3 cellular contexts compared by ENCODE assay signal in the genomic region with DNA sequence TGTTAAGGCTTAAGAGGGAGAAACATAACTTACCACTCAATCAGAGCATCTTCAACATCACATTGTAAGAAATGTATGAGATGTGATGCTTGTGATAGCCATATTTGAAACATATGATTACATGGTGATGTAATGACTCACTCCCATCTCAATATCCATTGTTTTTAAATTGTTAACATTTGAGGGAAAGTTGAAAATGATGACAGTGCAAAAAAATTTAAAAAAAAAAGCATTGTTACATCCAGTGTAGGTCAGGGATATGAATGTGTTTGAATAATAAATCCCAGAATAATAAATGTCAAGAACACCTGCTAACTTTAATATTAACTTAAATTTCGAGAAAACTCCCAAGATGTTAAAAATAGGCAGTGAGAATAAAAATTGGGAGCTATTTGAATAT.
TF ChIP-seq lines count a peak whose summit lies in the region.

No MANE protein-coding gene starts in this region.

TF ChIP-seq in A549, 52 proteins besides CTCF, POLR2A, EP300 and RAD21:
- TF ChIP-seq POLR2AphosphoS2 (conservative IDR thresholded peaks at IDR 0.05; ENCODE audit: low read length) (no peak), MAFK (IDR thresholded peaks at IDR 0.05; ENCODE audit: partially characterized antibody) (peak; percentile 92)

TF ChIP-seq in HCT116, 20 proteins besides CTCF, POLR2A, EP300 and RAD21:
- TF ChIP-seq YY1 (IDR thresholded peaks at IDR 0.05; ENCODE audit: extremely low read depth, insufficient replicate concordance, low read depth, low read length) (no peak), EZH2phosphoT487 (IDR thresholded peaks at IDR 0.05; ENCODE audit: borderline replicate concordance) (no peak), FOSL1 (IDR thresholded peaks at IDR 0.05; ENCODE audit: low read depth) (no peak), TCF7L2 (IDR thresholded peaks at IDR 0.05; ENCODE audit: borderline replicate concordance, extremely low read depth, insufficient read depth, insufficient read length) (no peak), POLR2AphosphoS5 (IDR thresholded peaks at IDR 0.05; ENCODE audit: low read depth, low read length) (no peak), EGR1 (IDR thresholded peaks at IDR 0.05; ENCODE audit: low read depth) (no peak), JUND (IDR thresholded peaks at IDR 0.05) (no peak), SP1 (IDR thresholded peaks at IDR 0.05; ENCODE audit: low read depth) (no peak), CEBPB (IDR thresholded peaks at IDR 0.05; ENCODE audit: low read depth) (no peak), SRF (IDR thresholded peaks at IDR 0.05; ENCODE audit: low read depth) (no peak), ZNF274 (IDR thresholded peaks at IDR 0.05; ENCODE audit: low read depth, low read length) (no peak), SIN3A (IDR thresholded peaks at IDR 0.05; ENCODE audit: low read depth) (no peak), ZFX (IDR thresholded peaks at IDR 0.05) (no peak), ELF1 (IDR thresholded peaks at IDR 0.05; ENCODE audit: borderline replicate concordance, low read depth) (no peak)
- TF ChIP-seq, protein P1, sequence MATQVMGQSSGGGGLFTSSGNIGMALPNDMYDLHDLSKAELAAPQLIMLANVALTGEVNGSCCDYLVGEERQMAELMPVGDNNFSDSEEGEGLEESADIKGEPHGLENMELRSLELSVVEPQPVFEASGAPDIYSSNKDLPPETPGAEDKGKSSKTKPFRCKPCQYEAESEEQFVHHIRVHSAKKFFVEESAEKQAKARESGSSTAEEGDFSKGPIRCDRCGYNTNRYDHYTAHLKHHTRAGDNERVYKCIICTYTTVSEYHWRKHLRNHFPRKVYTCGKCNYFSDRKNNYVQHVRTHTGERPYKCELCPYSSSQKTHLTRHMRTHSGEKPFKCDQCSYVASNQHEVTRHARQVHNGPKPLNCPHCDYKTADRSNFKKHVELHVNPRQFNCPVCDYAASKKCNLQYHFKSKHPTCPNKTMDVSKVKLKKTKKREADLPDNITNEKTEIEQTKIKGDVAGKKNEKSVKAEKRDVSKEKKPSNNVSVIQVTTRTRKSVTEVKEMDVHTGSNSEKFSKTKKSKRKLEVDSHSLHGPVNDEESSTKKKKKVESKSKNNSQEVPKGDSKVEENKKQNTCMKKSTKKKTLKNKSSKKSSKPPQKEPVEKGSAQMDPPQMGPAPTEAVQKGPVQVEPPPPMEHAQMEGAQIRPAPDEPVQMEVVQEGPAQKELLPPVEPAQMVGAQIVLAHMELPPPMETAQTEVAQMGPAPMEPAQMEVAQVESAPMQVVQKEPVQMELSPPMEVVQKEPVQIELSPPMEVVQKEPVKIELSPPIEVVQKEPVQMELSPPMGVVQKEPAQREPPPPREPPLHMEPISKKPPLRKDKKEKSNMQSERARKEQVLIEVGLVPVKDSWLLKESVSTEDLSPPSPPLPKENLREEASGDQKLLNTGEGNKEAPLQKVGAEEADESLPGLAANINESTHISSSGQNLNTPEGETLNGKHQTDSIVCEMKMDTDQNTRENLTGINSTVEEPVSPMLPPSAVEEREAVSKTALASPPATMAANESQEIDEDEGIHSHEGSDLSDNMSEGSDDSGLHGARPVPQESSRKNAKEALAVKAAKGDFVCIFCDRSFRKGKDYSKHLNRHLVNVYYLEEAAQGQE (IDR thresholded peaks at IDR 0.05; ENCODE audit: low read depth), result no peak
- TF ChIP-seq, protein P2, sequence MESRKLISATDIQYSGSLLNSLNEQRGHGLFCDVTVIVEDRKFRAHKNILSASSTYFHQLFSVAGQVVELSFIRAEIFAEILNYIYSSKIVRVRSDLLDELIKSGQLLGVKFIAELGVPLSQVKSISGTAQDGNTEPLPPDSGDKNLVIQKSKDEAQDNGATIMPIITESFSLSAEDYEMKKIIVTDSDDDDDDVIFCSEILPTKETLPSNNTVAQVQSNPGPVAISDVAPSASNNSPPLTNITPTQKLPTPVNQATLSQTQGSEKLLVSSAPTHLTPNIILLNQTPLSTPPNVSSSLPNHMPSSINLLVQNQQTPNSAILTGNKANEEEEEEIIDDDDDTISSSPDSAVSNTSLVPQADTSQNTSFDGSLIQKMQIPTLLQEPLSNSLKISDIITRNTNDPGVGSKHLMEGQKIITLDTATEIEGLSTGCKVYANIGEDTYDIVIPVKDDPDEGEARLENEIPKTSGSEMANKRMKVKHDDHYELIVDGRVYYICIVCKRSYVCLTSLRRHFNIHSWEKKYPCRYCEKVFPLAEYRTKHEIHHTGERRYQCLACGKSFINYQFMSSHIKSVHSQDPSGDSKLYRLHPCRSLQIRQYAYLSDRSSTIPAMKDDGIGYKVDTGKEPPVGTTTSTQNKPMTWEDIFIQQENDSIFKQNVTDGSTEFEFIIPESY (IDR thresholded peaks at IDR 0.05; ENCODE audit: extremely low read depth, insufficient replicate concordance, low read length), result no peak

TF ChIP-seq in K562, 482 proteins besides CTCF, POLR2A, EP300 and RAD21:
- TF ChIP-seq C11orf30 (IDR thresholded peaks at IDR 0.05; ENCODE audit: low read depth), result peak; percentile 47
- TF ChIP-seq KAT7 (CRISPR knock-in tag; IDR thresholded peaks at IDR 0.05; ENCODE audit: borderline replicate concordance), result no peak
- TF ChIP-seq MAFG (tag; conservative IDR thresholded peaks at IDR 0.05), result peak; percentile 78
- TF ChIP-seq MAFF (IDR thresholded peaks at IDR 0.05; ENCODE audit: low read length), result peak; percentile 86
- TF ChIP-seq MAFK (IDR thresholded peaks at IDR 0.05; ENCODE audit: low read length), result peak; percentile 89
- peak; percentile 84 for TF ChIP-seq ZNF316 (IDR thresholded peaks at IDR 0.05)
- no peak for TF ChIP-seq PTRF (tag; IDR thresholded peaks at IDR 0.05)
